7 cellular contexts compared by ENCODE assay signal in the genomic region with DNA sequence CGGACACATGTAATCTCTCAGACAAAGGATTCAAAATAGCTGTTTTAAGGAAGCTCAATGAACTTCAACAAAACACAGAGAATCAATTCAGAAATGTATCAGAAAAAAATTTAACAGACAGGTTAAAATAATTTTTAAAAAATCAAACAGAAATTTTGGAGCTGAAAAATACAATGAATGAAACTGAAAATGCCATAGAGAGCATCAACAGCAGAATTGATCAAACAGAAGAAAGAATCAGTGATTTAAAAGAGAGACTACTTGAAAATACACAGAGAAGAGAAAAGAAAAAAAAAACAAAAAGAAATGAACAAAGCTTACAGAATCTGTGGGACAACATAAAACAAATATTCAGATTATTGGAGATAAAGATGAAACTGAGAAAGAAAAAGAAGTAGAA.
"Had no signal": no experiment of that assay in that cellular context is flagged by ENCODE, and none has a peak within 500 bp of the region (broad histone marks: within the 10 kb centered on the region; RNA-seq: fewer than 3 reads in every experiment).

No MANE protein-coding gene starts in this region.

- DNase-seq: IMR-90, Karpas-422, KBM-7, KG1 had no signal

- FAIRE-seq: HTR-8/SVneo had no signal

- H3K27ac ChIP-seq: HL-60, KMS-11 had no signal

- H3K4me2 ChIP-seq: KMS-11 had no signal

- H3K9ac ChIP-seq: KMS-11 had no signal
